ENCODE assay signal across 2 cellular contexts in the genomic region with DNA sequence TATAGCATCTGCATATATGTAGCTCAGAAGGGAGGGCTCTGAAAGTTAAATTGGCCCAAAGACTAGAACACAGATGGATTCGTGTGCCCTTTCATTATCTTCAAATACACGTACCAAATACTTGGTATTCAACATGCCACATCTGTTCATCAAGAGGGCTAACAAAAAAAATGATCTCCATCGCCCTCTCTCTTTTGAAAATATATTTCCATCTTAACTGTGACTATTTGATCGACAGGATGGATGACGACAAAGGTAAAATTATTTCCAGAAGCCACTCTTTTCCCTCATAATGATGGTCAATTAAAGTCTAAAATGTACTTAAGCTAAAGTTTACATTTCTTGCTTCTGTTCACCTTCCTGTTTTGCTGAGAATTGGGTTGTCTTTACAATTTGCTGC.
TF ChIP-seq lines count a peak whose summit lies in the region.

No MANE protein-coding gene starts in this region.

TF ChIP-seq in GM23338, 12 proteins besides CTCF, POLR2A, EP300 and RAD21 (continued from another document):
- no peak for TF ChIP-seq JUNB (IDR thresholded peaks at IDR 0.05; ENCODE audit: unreplicated experiment)
- TF ChIP-seq, protein P1, sequence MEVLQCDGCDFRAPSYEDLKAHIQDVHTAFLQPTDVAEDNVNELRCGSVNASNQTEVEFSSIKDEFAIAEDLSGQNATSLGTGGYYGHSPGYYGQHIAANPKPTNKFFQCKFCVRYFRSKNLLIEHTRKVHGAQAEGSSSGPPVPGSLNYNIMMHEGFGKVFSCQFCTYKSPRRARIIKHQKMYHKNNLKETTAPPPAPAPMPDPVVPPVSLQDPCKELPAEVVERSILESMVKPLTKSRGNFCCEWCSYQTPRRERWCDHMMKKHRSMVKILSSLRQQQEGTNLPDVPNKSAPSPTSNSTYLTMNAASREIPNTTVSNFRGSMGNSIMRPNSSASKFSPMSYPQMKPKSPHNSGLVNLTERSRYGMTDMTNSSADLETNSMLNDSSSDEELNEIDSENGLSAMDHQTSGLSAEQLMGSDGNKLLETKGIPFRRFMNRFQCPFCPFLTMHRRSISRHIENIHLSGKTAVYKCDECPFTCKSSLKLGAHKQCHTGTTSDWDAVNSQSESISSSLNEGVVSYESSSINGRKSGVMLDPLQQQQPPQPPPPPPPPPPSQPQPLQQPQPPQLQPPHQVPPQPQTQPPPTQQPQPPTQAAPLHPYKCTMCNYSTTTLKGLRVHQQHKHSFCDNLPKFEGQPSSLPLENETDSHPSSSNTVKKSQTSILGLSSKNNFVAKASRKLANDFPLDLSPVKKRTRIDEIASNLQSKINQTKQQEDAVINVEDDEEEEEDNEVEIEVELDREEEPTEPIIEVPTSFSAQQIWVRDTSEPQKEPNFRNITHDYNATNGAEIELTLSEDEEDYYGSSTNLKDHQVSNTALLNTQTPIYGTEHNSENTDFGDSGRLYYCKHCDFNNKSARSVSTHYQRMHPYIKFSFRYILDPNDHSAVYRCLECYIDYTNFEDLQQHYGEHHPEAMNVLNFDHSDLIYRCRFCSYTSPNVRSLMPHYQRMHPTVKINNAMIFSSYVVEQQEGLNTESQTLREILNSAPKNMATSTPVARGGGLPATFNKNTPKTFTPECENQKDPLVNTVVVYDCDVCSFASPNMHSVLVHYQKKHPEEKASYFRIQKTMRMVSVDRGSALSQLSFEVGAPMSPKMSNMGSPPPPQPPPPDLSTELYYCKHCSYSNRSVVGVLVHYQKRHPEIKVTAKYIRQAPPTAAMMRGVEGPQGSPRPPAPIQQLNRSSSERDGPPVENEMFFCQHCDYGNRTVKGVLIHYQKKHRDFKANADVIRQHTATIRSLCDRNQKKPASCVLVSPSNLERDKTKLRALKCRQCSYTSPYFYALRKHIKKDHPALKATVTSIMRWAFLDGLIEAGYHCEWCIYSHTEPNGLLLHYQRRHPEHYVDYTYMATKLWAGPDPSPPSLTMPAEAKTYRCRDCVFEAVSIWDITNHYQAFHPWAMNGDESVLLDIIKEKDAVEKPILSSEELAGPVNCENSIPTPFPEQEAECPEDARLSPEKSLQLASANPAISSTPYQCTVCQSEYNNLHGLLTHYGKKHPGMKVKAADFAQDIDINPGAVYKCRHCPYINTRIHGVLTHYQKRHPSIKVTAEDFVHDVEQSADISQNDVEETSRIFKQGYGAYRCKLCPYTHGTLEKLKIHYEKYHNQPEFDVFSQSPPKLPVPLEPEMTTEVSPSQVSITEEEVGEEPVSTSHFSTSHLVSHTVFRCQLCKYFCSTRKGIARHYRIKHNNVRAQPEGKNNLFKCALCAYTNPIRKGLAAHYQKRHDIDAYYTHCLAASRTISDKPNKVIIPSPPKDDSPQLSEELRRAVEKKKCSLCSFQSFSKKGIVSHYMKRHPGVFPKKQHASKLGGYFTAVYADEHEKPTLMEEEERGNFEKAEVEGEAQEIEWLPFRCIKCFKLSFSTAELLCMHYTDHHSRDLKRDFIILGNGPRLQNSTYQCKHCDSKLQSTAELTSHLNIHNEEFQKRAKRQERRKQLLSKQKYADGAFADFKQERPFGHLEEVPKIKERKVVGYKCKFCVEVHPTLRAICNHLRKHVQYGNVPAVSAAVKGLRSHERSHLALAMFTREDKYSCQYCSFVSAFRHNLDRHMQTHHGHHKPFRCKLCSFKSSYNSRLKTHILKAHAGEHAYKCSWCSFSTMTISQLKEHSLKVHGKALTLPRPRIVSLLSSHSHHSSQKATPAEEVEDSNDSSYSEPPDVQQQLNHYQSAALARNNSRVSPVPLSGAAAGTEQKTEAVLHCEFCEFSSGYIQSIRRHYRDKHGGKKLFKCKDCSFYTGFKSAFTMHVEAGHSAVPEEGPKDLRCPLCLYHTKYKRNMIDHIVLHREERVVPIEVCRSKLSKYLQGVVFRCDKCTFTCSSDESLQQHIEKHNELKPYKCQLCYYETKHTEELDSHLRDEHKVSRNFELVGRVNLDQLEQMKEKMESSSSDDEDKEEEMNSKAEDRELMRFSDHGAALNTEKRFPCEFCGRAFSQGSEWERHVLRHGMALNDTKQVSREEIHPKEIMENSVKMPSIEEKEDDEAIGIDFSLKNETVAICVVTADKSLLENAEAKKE (CRISPR knock-in tag; IDR thresholded peaks at IDR 0.05), result no peak

TF ChIP-seq in neural cell, 6 proteins besides CTCF, POLR2A, EP300 and RAD21 (continued from another document):
- TF ChIP-seq TAF1 (IDR thresholded peaks at IDR 0.05; ENCODE audit: low read depth) (no peak), EZH2 (IDR thresholded peaks at IDR 0.05; ENCODE audit: borderline replicate concordance, insufficient read depth, low read length, poor library complexity, severe bottlenecking) (no peak)
- TF ChIP-seq, protein P2, sequence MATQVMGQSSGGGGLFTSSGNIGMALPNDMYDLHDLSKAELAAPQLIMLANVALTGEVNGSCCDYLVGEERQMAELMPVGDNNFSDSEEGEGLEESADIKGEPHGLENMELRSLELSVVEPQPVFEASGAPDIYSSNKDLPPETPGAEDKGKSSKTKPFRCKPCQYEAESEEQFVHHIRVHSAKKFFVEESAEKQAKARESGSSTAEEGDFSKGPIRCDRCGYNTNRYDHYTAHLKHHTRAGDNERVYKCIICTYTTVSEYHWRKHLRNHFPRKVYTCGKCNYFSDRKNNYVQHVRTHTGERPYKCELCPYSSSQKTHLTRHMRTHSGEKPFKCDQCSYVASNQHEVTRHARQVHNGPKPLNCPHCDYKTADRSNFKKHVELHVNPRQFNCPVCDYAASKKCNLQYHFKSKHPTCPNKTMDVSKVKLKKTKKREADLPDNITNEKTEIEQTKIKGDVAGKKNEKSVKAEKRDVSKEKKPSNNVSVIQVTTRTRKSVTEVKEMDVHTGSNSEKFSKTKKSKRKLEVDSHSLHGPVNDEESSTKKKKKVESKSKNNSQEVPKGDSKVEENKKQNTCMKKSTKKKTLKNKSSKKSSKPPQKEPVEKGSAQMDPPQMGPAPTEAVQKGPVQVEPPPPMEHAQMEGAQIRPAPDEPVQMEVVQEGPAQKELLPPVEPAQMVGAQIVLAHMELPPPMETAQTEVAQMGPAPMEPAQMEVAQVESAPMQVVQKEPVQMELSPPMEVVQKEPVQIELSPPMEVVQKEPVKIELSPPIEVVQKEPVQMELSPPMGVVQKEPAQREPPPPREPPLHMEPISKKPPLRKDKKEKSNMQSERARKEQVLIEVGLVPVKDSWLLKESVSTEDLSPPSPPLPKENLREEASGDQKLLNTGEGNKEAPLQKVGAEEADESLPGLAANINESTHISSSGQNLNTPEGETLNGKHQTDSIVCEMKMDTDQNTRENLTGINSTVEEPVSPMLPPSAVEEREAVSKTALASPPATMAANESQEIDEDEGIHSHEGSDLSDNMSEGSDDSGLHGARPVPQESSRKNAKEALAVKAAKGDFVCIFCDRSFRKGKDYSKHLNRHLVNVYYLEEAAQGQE (IDR thresholded peaks at IDR 0.05; ENCODE audit: borderline replicate concordance), result no peak
